10 cellular contexts compared by ENCODE assay signal in the genomic region with DNA sequence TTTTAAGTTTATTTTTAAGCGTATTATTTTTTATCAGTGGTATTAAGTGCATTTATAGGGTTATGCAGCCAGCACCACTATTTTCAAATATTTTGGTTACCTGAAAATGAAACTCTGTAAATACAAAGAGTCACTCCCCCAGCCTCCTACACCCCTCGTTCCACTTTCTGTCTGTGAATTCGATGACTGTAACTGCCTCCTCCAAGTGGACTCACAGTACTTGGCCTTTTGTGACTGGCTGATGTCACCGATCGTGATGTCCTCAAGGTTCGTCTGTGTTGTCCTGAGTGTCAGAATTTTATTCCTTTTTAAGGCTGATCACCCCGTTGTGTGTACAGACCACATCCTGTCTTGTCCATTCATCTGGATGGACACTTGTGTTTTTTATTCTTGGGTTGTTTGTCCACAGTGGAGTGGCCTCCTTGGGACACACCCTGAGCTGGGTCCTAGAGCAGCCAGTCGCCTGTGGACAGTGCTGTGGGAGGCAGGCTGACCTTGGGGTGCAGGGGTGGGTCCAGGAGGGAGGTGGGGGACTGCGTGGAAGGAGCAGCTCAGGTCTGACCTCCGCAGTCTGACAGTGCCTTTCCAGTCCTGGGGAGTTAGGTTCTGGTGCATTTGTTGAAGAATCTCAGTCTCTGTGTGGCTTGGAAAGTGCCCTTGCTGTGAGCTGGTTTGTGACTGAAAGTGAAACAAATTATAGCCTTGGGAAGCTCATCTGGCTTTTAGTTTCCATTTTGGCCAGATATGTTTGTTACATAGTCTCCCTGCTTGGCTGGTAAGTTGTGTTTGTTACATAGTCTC. TPM values are rescaled to one million over a fixed set of nuclear protein-coding genes. Genes with fewer than 3 reads are reported as not detected.
DNase-seq lines count a peak whose midpoint lies in the region; ATAC-seq and TF ChIP-seq lines count a peak whose summit lies in the region.
"Had no signal": no experiment of that assay in that cellular context is flagged by ENCODE, and none has a peak within 500 bp of the region (broad histone marks: within the 10 kb centered on the region; RNA-seq: fewer than 3 reads in every experiment).

No MANE protein-coding gene starts in this region.

- peak overlapping the region; percentile 16 for H3K4me3 Mint-ChIP-seq in activated naive CD8-positive, alpha-beta T cell treated with anti-CD3 and anti-CD28 coated beads for 36 hours
- H3K4me3 Mint-ChIP-seq in type B pancreatic cell, result no peak overlapping the region

- H3K4me1 ChIP-seq in left ventricle myocardium inferior, result peaks cover 5% of the 10 kb centered on the region

- H3K27ac ChIP-seq in left ventricle myocardium inferior (replicated peaks), result no peak overlapping the region
- H3K27ac ChIP-seq: SK-N-MC had no signal

- DNase-seq in Right ventricle myocardium inferior (ENCODE audit: missing footprints) (peak; percentile 14), left ventricle myocardium inferior (no peak), type B pancreatic cell (ENCODE audit: extremely low spot score, unreplicated experiment) (peak; percentile 58), omental fat pad (ENCODE audit: low spot score) (no peak), NCI-H187 (lab: John Stamatoyannopoulos, UW) (no peak)
- no peak for DNase-seq in activated naive CD8-positive, alpha-beta T cell treated with anti-CD3 and anti-CD28 coated beads for 36 hours
- DNase-seq in activated CD4-positive, alpha-beta T cell treated with anti-CD3 and anti-CD28 coated beads for 48 hours, result no peak
- DNase-seq: midbrain had no signal

- no peak for TF ChIP-seq CTCF in left ventricle myocardium inferior (IDR thresholded peaks at IDR 0.05; ENCODE audit: borderline replicate concordance)
- no peak for TF ChIP-seq CTCF in type B pancreatic cell (conservative IDR thresholded peaks at IDR 0.05)
- TF ChIP-seq CTCF in omental fat pad (IDR thresholded peaks at IDR 0.05), result no peak

- peaks cover 93% of the 10 kb centered on the region for H3K36me3 ChIP-seq in left ventricle myocardium inferior

- no peaks in the 10 kb centered on the region for H3K27me3 ChIP-seq in left ventricle myocardium inferior (ENCODE audit: low read depth)

- peak overlapping the region; percentile 66 for H3K27ac Mint-ChIP-seq in activated naive CD8-positive, alpha-beta T cell treated with anti-CD3 and anti-CD28 coated beads for 36 hours
- H3K27ac Mint-ChIP-seq in type B pancreatic cell, result no peak overlapping the region

- H3K27me3 Mint-ChIP-seq in activated naive CD8-positive, alpha-beta T cell treated with anti-CD3 and anti-CD28 coated beads for 36 hours, result no peaks in the 10 kb centered on the region
- no peaks in the 10 kb centered on the region for H3K27me3 Mint-ChIP-seq in type B pancreatic cell

- peaks cover 39% of the 10 kb centered on the region for H3K4me1 Mint-ChIP-seq in activated naive CD8-positive, alpha-beta T cell treated with anti-CD3 and anti-CD28 coated beads for 36 hours
- peaks cover 5% of the 10 kb centered on the region for H3K4me1 Mint-ChIP-seq in type B pancreatic cell (ENCODE audit: unreplicated experiment)

- no peak for ATAC-seq in Right ventricle myocardium inferior
- ATAC-seq in HG02981 (IDR thresholded peaks at IDR 0.05; ENCODE audit: unreplicated experiment), result peak; percentile 69
- no peak for ATAC-seq in omental fat pad (ENCODE audit: low FRiP score)

- H3K4me3 ChIP-seq in left ventricle myocardium inferior, result no peak overlapping the region
- H3K4me3 ChIP-seq: SK-N-MC had no signal

- intact Hi-C loops in Right ventricle myocardium inferior (cut with DNase I) (no loop called here), left ventricle myocardium inferior (cut with micrococcal nuclease) (no loop called here)

- peaks cover 47% of the 10 kb centered on the region for H3K36me3 Mint-ChIP-seq in activated naive CD8-positive, alpha-beta T cell treated with anti-CD3 and anti-CD28 coated beads for 36 hours
- H3K36me3 Mint-ChIP-seq in type B pancreatic cell, result peaks cover 33% of the 10 kb centered on the region

- H3K9me3 Mint-ChIP-seq in activated naive CD8-positive, alpha-beta T cell treated with anti-CD3 and anti-CD28 coated beads for 36 hours, result no peaks in the 10 kb centered on the region
- no peaks in the 10 kb centered on the region for H3K9me3 Mint-ChIP-seq in type B pancreatic cell

- no peaks in the 10 kb centered on the region for H3K9me3 ChIP-seq in left ventricle myocardium inferior (replicated peaks)

RNA-seq across cellular contexts. Expression of a gene that starts 6.9 kb away (rescaled TPM):
- total RNA-seq in Right ventricle myocardium inferior (17.8 TPM), left ventricle myocardium inferior (14.0 TPM), type B pancreatic cell (ENCODE audit: low replicate concordance) (79.1 and 89.6 TPM in 2 replicates), omental fat pad (10 to 100 TPM; 14.6 to 30.9 (median 21.3) TPM)
- total RNA-seq in activated naive CD8-positive, alpha-beta T cell treated with anti-CD3 and anti-CD28 coated beads for 36 hours, result 10 to 100 TPM; 50.2 to 51.6 TPM

RNA-seq across cellular contexts. Expression of a gene that starts 21.8 kb away (rescaled TPM):
- total RNA-seq in Right ventricle myocardium inferior, result 3.5 TPM
- 2.9 TPM for total RNA-seq in left ventricle myocardium inferior
- 1 to 10 TPM; 4.6 to 4.7 TPM for total RNA-seq in activated naive CD8-positive, alpha-beta T cell treated with anti-CD3 and anti-CD28 coated beads for 36 hours
- total RNA-seq in type B pancreatic cell (ENCODE audit: low replicate concordance), result 6.9 and 8.2 TPM in 2 replicates
- total RNA-seq in omental fat pad, result 1 to 10 TPM; 3.8 to 7.7 (median 6.1) TPM

RNA-seq across cellular contexts. Expression of a gene that starts 23.6 kb away (rescaled TPM):
- total RNA-seq in Right ventricle myocardium inferior (not detected), left ventricle myocardium inferior (not detected), type B pancreatic cell (ENCODE audit: low replicate concordance) (0.21 and 0.56 TPM in 2 replicates), omental fat pad (not detected)
- not detected for total RNA-seq in activated naive CD8-positive, alpha-beta T cell treated with anti-CD3 and anti-CD28 coated beads for 36 hours

RNA-seq across cellular contexts. Expression of a gene that starts 27.7 kb away (rescaled TPM):
- 224 TPM for total RNA-seq in Right ventricle myocardium inferior
- total RNA-seq in left ventricle myocardium inferior, result 212 TPM
- total RNA-seq in activated naive CD8-positive, alpha-beta T cell treated with anti-CD3 and anti-CD28 coated beads for 36 hours, result 10 to 100 TPM; 58.1 to 62.2 TPM
- 106 and 127 TPM in 2 replicates for total RNA-seq in type B pancreatic cell (ENCODE audit: low replicate concordance)
- 100 to 1,000 TPM in 3 of 4 donors, 10 to 100 TPM in 1; 96.0 to 197 (median 138) TPM for total RNA-seq in omental fat pad

RNA-seq across cellular contexts. Expression of a gene that starts 43.0 kb away (rescaled TPM):
- total RNA-seq in Right ventricle myocardium inferior (7.9 TPM), left ventricle myocardium inferior (5.1 TPM), type B pancreatic cell (ENCODE audit: low replicate concordance) (20.4 and 21.7 TPM in 2 replicates), omental fat pad (10 to 100 TPM; 20.6 to 34.3 (median 24.1) TPM)
- 10 to 100 TPM; 27.8 to 29.4 TPM for total RNA-seq in activated naive CD8-positive, alpha-beta T cell treated with anti-CD3 and anti-CD28 coated beads for 36 hours

Comparison
In these comparisons a context has a peak if more than half of its experiments do, and no peak if none do; other contexts are left out.
1. DNase-seq: peak in Right ventricle myocardium inferior (single experiment) and type B pancreatic cell (single experiment); none in left ventricle myocardium inferior (single experiment), activated naive CD8-positive, alpha-beta T cell treated with anti-CD3 and anti-CD28 coated beads for 36 hours (single experiment), omental fat pad (single experiment), activated CD4-positive, alpha-beta T cell treated with anti-CD3 and anti-CD28 coated beads for 48 hours (single experiment) and NCI-H187 (0 of 2).